Comparison of ENCODE assay signal across 17 cellular contexts in genomic region chrX:34768290-34768689, GRCh38.
DNase-seq lines count a peak whose midpoint lies in the region; ATAC-seq and TF ChIP-seq lines count a peak whose summit lies in the region.
"Had no signal": no experiment of that assay in that cellular context is flagged by ENCODE, and none has a peak within 500 bp of the region (broad histone marks: within the 10 kb centered on the region; RNA-seq: fewer than 3 reads in every experiment).

No MANE protein-coding gene starts in this region.

- no peak overlapping the region for H2AFZ ChIP-seq in neuronal stem cell (ENCODE audit: low read length)
- H2AFZ ChIP-seq: GM23338 had no signal

- no peaks in the 10 kb centered on the region for H3K79me1 ChIP-seq in neuronal stem cell (ENCODE audit: low read depth, low read length)

- H3K4me3 ChIP-seq in H7 (ENCODE audit: insufficient read depth, low read depth, low read length) (no peak overlapping the region), endodermal cell (ENCODE audit: low read length) (no peak overlapping the region), neuronal stem cell (ENCODE audit: low read length in 2 of 2) (no peak overlapping the region), WERI-Rb-1 (ENCODE audit: low read depth, low read length) (no peak overlapping the region)
- H3K4me3 ChIP-seq: GM12878, GM23338 had no signal

- H3K9me3 ChIP-seq in endodermal cell (ENCODE audit: control insufficient read depth, low read length) (no peaks in the 10 kb centered on the region), neuronal stem cell (replicated peaks in 1 of 2; ENCODE audit: control insufficient read depth in 2 of 2, insufficient read depth in 1 of 2, low read depth in 1 of 2, low read length in 2 of 2) (no peaks in the 10 kb centered on the region), WERI-Rb-1 (ENCODE audit: severe bottlenecking) (no peaks in the 10 kb centered on the region)
- H3K9me3 ChIP-seq: Caco-2 had no signal

- POLR2A ChIA-PET in HEK293T (lab: Yijun Ruan, JAX) = no interaction called here

- no peak overlapping the region for H2BK5ac ChIP-seq in neuronal stem cell (ENCODE audit: low read length)

- DNase-seq in H7 (peak; percentile 3), endodermal cell (no peak), neuronal stem cell (ENCODE audit: low spot score) (peak; percentile 9), HEK293T (ENCODE audit: extremely low spot score) (no peak), WERI-Rb-1 (no peak)
- DNase-seq: ACHN; C1 segment of cervical spinal cord; Caco-2; CD4-positive, alpha-beta memory T cell; DMS 273 treated with DMSO at 0.1 percent for 48 hours; DMS79; EL; GDM1; HCEC 1CT had no signal

- no peak overlapping the region for H3K4me2 ChIP-seq in neuronal stem cell (ENCODE audit: insufficient read depth, low read length, poor library complexity, severe bottlenecking)
- H3K4me2 ChIP-seq: GM23338 had no signal

- H3K36me3 Mint-ChIP-seq in endodermal cell (ENCODE audit: low read depth) = no peaks in the 10 kb centered on the region
- H3K36me3 Mint-ChIP-seq: CD4-positive, alpha-beta memory T cell had no signal

- no peak overlapping the region for H3K18ac ChIP-seq in neuronal stem cell (ENCODE audit: low read length)

- TF ChIP-seq CTCF in endodermal cell (conservative IDR thresholded peaks at IDR 0.05) (no peak), WERI-Rb-1 (IDR thresholded peaks at IDR 0.05; ENCODE audit: low read depth, low read length) (no peak)

- H3K9ac ChIP-seq in endodermal cell (ENCODE audit: extremely low read depth, low read length, poor library complexity, severe bottlenecking) (no peak overlapping the region), neuronal stem cell (ENCODE audit: low read depth, low read length, poor library complexity) (no peak overlapping the region)

- no peaks in the 10 kb centered on the region for H3K4me1 ChIP-seq in endodermal cell (ENCODE audit: control insufficient read depth, insufficient read depth, low read length)
- H3K4me1 ChIP-seq in neuronal stem cell (ENCODE audit: control insufficient read depth in 2 of 2, insufficient read depth in 1 of 2, low read depth in 1 of 2, low read length in 2 of 2) = peaks cover 0 to 6% of the 10 kb centered on the region in 2 donors
- H3K4me1 ChIP-seq: Caco-2 had no signal

- H3K27ac ChIP-seq in endodermal cell (ENCODE audit: low read depth, low read length) (peak overlapping the region; percentile 32), neuronal stem cell (replicated peaks; ENCODE audit: low read length) (no peak overlapping the region), WERI-Rb-1 (no peak overlapping the region)

- H3K4me1 Mint-ChIP-seq in endodermal cell = peaks cover 31% of the 10 kb centered on the region
- H3K4me1 Mint-ChIP-seq: CD4-positive, alpha-beta memory T cell had no signal

- H3K23ac ChIP-seq in neuronal stem cell (ENCODE audit: low read depth, low read length, poor library complexity) = no peak overlapping the region

- no peak overlapping the region for H2AK5ac ChIP-seq in neuronal stem cell (ENCODE audit: low read depth, low read length)

- H3K27me3 ChIP-seq in H7 (ENCODE audit: control insufficient read depth, insufficient read depth, low read length) = no peaks in the 10 kb centered on the region
- H3K27me3 ChIP-seq in endodermal cell (ENCODE audit: control insufficient read depth, insufficient read depth, low read length, poor library complexity, severe bottlenecking) = peaks cover 8% of the 10 kb centered on the region
- H3K27me3 ChIP-seq in neuronal stem cell (ENCODE audit: control insufficient read depth in 3 of 3, insufficient read depth in 3 of 3, low read depth in 1 of 3, low read length in 3 of 3) = no peaks in the 10 kb centered on the region
- no peaks in the 10 kb centered on the region for H3K27me3 ChIP-seq in WERI-Rb-1 (ENCODE audit: insufficient read depth, low read depth, severe bottlenecking)

- H4K8ac ChIP-seq in neuronal stem cell (ENCODE audit: low read depth, low read length) = no peak overlapping the region

- peaks cover 16% of the 10 kb centered on the region for H3K27me3 Mint-ChIP-seq in endodermal cell (ENCODE audit: insufficient read depth)
- H3K27me3 Mint-ChIP-seq: CD4-positive, alpha-beta memory T cell had no signal

- H3K9me3 Mint-ChIP-seq in endodermal cell = peaks cover 3% of the 10 kb centered on the region

- no peak overlapping the region for H3K4ac ChIP-seq in neuronal stem cell (ENCODE audit: low read length)

- no peak overlapping the region for H3K4me3 Mint-ChIP-seq in endodermal cell
- H3K4me3 Mint-ChIP-seq: CD4-positive, alpha-beta memory T cell; GM23338 had no signal

- CTCF ChIA-PET in HEK293T (lab: Yijun Ruan, JAX) = no interaction called here

- WGBS in endodermal cell (ENCODE audit: insufficient coverage in 1 of 2, insufficient read length in 1 of 2), 2 experiments = 80% methylated on average over 1 of the region's 2 CpGs; no CpG with 5 or more reads in 1 of the 2 experiments
- WGBS in neuronal stem cell (ENCODE audit: extremely low coverage in 2 of 2, insufficient read length in 2 of 2, insufficient replicate concordance in 1 of 2), 2 donors = no CpG with 5 or more reads among the region's 2 CpGs

- H3K27ac Mint-ChIP-seq in endodermal cell = no peak overlapping the region
- H3K27ac Mint-ChIP-seq: CD4-positive, alpha-beta memory T cell; GM23338 had no signal

- H3K14ac ChIP-seq in neuronal stem cell (ENCODE audit: low read length) = no peak overlapping the region

- no peak overlapping the region for H4K91ac ChIP-seq in neuronal stem cell (ENCODE audit: low read depth, low read length, poor library complexity)

- no peaks in the 10 kb centered on the region for H3K36me3 ChIP-seq in H7 (replicated peaks; ENCODE audit: control insufficient read depth, insufficient read depth, low read length)
- no peaks in the 10 kb centered on the region for H3K36me3 ChIP-seq in endodermal cell (ENCODE audit: control insufficient read depth, insufficient read depth, low read length)
- no peaks in the 10 kb centered on the region for H3K36me3 ChIP-seq in neuronal stem cell (replicated peaks in 1 of 2; ENCODE audit: control insufficient read depth in 2 of 2, insufficient read depth in 2 of 2, low read length in 2 of 2)
- no peaks in the 10 kb centered on the region for H3K36me3 ChIP-seq in WERI-Rb-1

- no peak overlapping the region for H2BK120ac ChIP-seq in neuronal stem cell (ENCODE audit: low read depth, low read length)

- no peak overlapping the region for H2BK15ac ChIP-seq in neuronal stem cell (ENCODE audit: low read length)

- H2BK12ac ChIP-seq in neuronal stem cell (ENCODE audit: low read length) = no peak overlapping the region

- no peak for ATAC-seq in GM21619 (IDR thresholded peaks at IDR 0.05; ENCODE audit: unreplicated experiment)
- ATAC-seq: GM12878, GM23338 had no signal

TF ChIP-seq in HEK293T, 16 proteins besides CTCF, POLR2A, EP300 and RAD21:
- no peak for TF ChIP-seq FOXA1 (IDR thresholded peaks at IDR 0.05)
- no peak for TF ChIP-seq SUZ12 (IDR thresholded peaks at IDR 0.05)
- TF ChIP-seq PKNOX1 (IDR thresholded peaks at IDR 0.05) = no peak
- no peak for TF ChIP-seq HDGF (IDR thresholded peaks at IDR 0.05; ENCODE audit: borderline replicate concordance)
- TF ChIP-seq NFRKB (IDR thresholded peaks at IDR 0.05) = no peak
- TF ChIP-seq ZNF384 (IDR thresholded peaks at IDR 0.05) = no peak
- no peak for TF ChIP-seq FOXK2 (IDR thresholded peaks at IDR 0.05)
- no peak for TF ChIP-seq TARDBP (IDR thresholded peaks at IDR 0.05)
- no peak for TF ChIP-seq L3MBTL2 (conservative IDR thresholded peaks at IDR 0.05)
- no peak for TF ChIP-seq ARNT (IDR thresholded peaks at IDR 0.05)
- no peak for TF ChIP-seq FOXM1 (IDR thresholded peaks at IDR 0.05; ENCODE audit: borderline replicate concordance)
- TF ChIP-seq SP1 (IDR thresholded peaks at IDR 0.05) = no peak

Comparison
In these comparisons a context has a peak if more than half of its experiments do, and no peak if none do; other contexts are left out.
1. DNase-seq: peak in H7 (single experiment) and neuronal stem cell (single experiment); none in endodermal cell (single experiment), HEK293T (single experiment) and WERI-Rb-1 (single experiment).